Comparison of ENCODE assay signal across 17 cellular contexts in the genomic region with DNA sequence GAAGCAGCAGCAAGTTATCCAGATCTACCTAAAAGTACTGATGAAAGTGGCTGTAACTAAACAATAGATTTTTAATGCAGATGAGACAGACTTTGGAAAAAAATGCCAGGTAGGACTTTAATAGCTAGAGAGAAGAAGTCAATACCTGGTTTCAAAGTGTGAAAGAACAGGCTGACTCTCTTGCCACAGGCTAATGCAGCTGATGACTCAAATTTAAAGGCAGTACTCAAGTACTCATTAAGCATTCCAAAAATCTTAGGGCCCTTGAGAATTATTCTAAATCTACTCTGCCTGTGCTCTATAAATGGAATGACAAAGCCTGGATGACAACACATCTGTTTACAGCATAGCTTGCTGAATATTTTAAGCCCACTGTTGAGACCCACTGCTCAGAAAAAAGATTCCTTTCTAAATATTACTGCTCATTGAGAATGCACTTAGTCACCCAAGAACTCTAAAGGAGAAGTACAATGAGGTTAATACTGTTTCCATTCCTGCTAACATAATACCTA.
DNase-seq lines count a peak whose midpoint lies in the region; FAIRE-seq and TF ChIP-seq lines count a peak whose summit lies in the region.
"Had no signal": no experiment of that assay in that cellular context is flagged by ENCODE, and none has a peak within 500 bp of the region (broad histone marks: within the 10 kb centered on the region; RNA-seq: fewer than 3 reads in every experiment).

No MANE protein-coding gene starts in this region.

- no peak overlapping the region for H3K4me3 Mint-ChIP-seq in astrocyte (ENCODE audit: unreplicated experiment)
- H3K4me3 Mint-ChIP-seq: B cell; CD4-positive, alpha-beta T cell had no signal

- no peak overlapping the region for H3K27ac Mint-ChIP-seq in astrocyte (ENCODE audit: unreplicated experiment)
- H3K27ac Mint-ChIP-seq: B cell; CD4-positive, alpha-beta T cell had no signal

- peaks cover 5% of the 10 kb centered on the region for H3K4me1 Mint-ChIP-seq in astrocyte (ENCODE audit: low read depth, unreplicated experiment)
- H3K4me1 Mint-ChIP-seq: B cell had no signal

- H3K4me3 ChIP-seq in astrocyte (ENCODE audit: insufficient read depth, low read depth, low read length) (no peak overlapping the region), keratinocyte (ENCODE audit: control insufficient read depth in 2 of 3, extremely low read depth in 1 of 3, insufficient read depth in 2 of 3, low read depth in 1 of 3, low read length in 3 of 3) (no peak overlapping the region), colonic mucosa (no peak overlapping the region), right atrium auricular region (no peak overlapping the region)

- H3K9me1 ChIP-seq in keratinocyte (ENCODE audit: control insufficient read depth, extremely low read depth, insufficient read depth, low read length), result no peaks in the 10 kb centered on the region

- H2AFZ ChIP-seq in astrocyte (ENCODE audit: low read depth, low read length) (no peak overlapping the region), keratinocyte (ENCODE audit: control insufficient read depth, low read length) (no peak overlapping the region)

- H3K27me3 ChIP-seq in astrocyte (ENCODE audit: insufficient read depth, low read length) (no peaks in the 10 kb centered on the region), keratinocyte (ENCODE audit: control insufficient read depth, extremely low read depth, insufficient read depth, low read length) (no peaks in the 10 kb centered on the region), colonic mucosa (no peaks in the 10 kb centered on the region), right atrium auricular region (no peaks in the 10 kb centered on the region)

- TF ChIP-seq CTCF in astrocyte (IDR thresholded peaks at IDR 0.05; ENCODE audit: insufficient read depth, low read depth, low read length), result no peak
- TF ChIP-seq CTCF in keratinocyte (optimal IDR thresholded peaks at IDR 0.05 in 1 of 3, IDR thresholded peaks at IDR 0.05 in 1 of 3, conservative IDR thresholded peaks at IDR 0.05 in 1 of 3; ENCODE audit: extremely low read depth in 1 of 3, insufficient read depth in 2 of 3, low read length in 3 of 3), result no peak
- no peak for TF ChIP-seq CTCF in GM10266 (IDR thresholded peaks at IDR 0.05; ENCODE audit: control insufficient read depth, insufficient read depth, low read depth, missing control alignments)
- no peak for TF ChIP-seq CTCF in colonic mucosa (IDR thresholded peaks at IDR 0.05)
- TF ChIP-seq CTCF in right atrium auricular region (IDR thresholded peaks at IDR 0.05), result no peak

- H3K79me2 ChIP-seq in astrocyte (ENCODE audit: insufficient read depth, low read length) (no peaks in the 10 kb centered on the region), keratinocyte (ENCODE audit: control insufficient read depth, insufficient read depth, low read length) (no peaks in the 10 kb centered on the region)

- H4K20me1 ChIP-seq in astrocyte (ENCODE audit: insufficient read depth, low read length) (no peaks in the 10 kb centered on the region), keratinocyte (ENCODE audit: control insufficient read depth, extremely low read depth, insufficient read depth, low read length) (no peaks in the 10 kb centered on the region)

- H3K36me3 ChIP-seq in KOPT-K1 (ENCODE audit: insufficient read depth, low read length) (peaks cover 4% of the 10 kb centered on the region; the same call in 1 of the 2 replicates), astrocyte (ENCODE audit: insufficient read depth, low read length) (no peaks in the 10 kb centered on the region), keratinocyte (ENCODE audit: control insufficient read depth in 2 of 2, extremely low read depth in 1 of 2, insufficient read depth in 2 of 2, low read length in 2 of 2) (no peaks in the 10 kb centered on the region), colonic mucosa (no peaks in the 10 kb centered on the region), right atrium auricular region (no peaks in the 10 kb centered on the region)

- H3K27ac ChIP-seq in KOPT-K1 (ENCODE audit: low read depth, low read length, poor library complexity, severe bottlenecking) (peak overlapping the region; percentile 90), astrocyte (ENCODE audit: low read depth, low read length) (no peak overlapping the region), keratinocyte (ENCODE audit: control insufficient read depth, insufficient read depth, low read length) (no peak overlapping the region), colonic mucosa (no peak overlapping the region), right atrium auricular region (no peak overlapping the region)
- H3K27ac ChIP-seq: HL-60 had no signal

- no peaks in the 10 kb centered on the region for H3K27me3 Mint-ChIP-seq in astrocyte (ENCODE audit: low read depth, unreplicated experiment)
- H3K27me3 Mint-ChIP-seq: B cell; CD4-positive, alpha-beta T cell had no signal

- intact Hi-C loops in colonic mucosa (cut with DNase I), result no loop called here

- H3K9me3 ChIP-seq in KOPT-K1 (ENCODE audit: insufficient read depth, low read length, poor library complexity, severe bottlenecking), result peaks cover 33% of the 10 kb centered on the region
- H3K9me3 ChIP-seq in astrocyte (ENCODE audit: insufficient read depth, low read depth, low read length), result no peaks in the 10 kb centered on the region
- H3K9me3 ChIP-seq in keratinocyte (ENCODE audit: control insufficient read depth, low read depth, low read length), result no peaks in the 10 kb centered on the region
- no peaks in the 10 kb centered on the region for H3K9me3 ChIP-seq in colonic mucosa
- H3K9me3 ChIP-seq in right atrium auricular region, result peaks cover 0 to 8% of the 10 kb centered on the region in 2 donors

- H3K4me1 ChIP-seq in astrocyte (ENCODE audit: insufficient read depth, low read length), result no peaks in the 10 kb centered on the region
- H3K4me1 ChIP-seq in keratinocyte (ENCODE audit: control insufficient read depth, extremely low read depth, insufficient read depth, low read length), result no peaks in the 10 kb centered on the region
- no peaks in the 10 kb centered on the region for H3K4me1 ChIP-seq in colonic mucosa
- H3K4me1 ChIP-seq in right atrium auricular region, result no peaks in the 10 kb centered on the region

- H3K9ac ChIP-seq in astrocyte (ENCODE audit: low read length), result no peak overlapping the region
- no peak overlapping the region for H3K9ac ChIP-seq in keratinocyte (ENCODE audit: control insufficient read depth, extremely low read depth, insufficient read depth, low read length)
- no peak overlapping the region for H3K9ac ChIP-seq in colonic mucosa (ENCODE audit: low read depth in 2 of 2, low read length in 2 of 2)

- H3K9me3 Mint-ChIP-seq in astrocyte (ENCODE audit: unreplicated experiment), result peaks cover 6% of the 10 kb centered on the region
- H3K9me3 Mint-ChIP-seq: CD4-positive, alpha-beta T cell had no signal

- peak; percentile 1 for DNase-seq in astrocyte (ENCODE audit: low read depth)
- no peak for DNase-seq in keratinocyte (ENCODE audit: low read depth, low spot score)
- no peak for DNase-seq in GM10266 (ENCODE audit: extremely low spot score)
- no peak for DNase-seq in colonic mucosa
- no peak for DNase-seq in T1000 (lab: John Stamatoyannopoulos, UW)
- DNase-seq in right atrium auricular region (ENCODE audit: low spot score), result no peak
- DNase-seq: C1 segment of cervical spinal cord; CD4-positive, alpha-beta T cell; COR-L47; DMS153; DMS79 treated with DMSO at 0.1 percent for 48 hours; GF-D8 had no signal

- peaks cover 7% of the 10 kb centered on the region for H3K36me3 Mint-ChIP-seq in astrocyte (ENCODE audit: low read depth, unreplicated experiment)

- dilution Hi-C loops in keratinocyte (cut with MboI; ENCODE audit: extremely low pct_ligation_motif_present, low sequenced_read_pairs), result no loop called here

- FAIRE-seq in astrocyte (lab: Jason Lieb, UNC) (no peak), keratinocyte (lab: Jason Lieb, UNC) (peak; percentile 36)
- FAIRE-seq: A204.1, D721Med had no signal

- H3K4me2 ChIP-seq in astrocyte (ENCODE audit: low read length), result no peak overlapping the region
- H3K4me2 ChIP-seq in keratinocyte (ENCODE audit: control insufficient read depth, extremely low read depth, insufficient read depth, low read depth, low read length), result no peak overlapping the region
